ENCODE assay signal across 22 cellular contexts in the genomic region with DNA sequence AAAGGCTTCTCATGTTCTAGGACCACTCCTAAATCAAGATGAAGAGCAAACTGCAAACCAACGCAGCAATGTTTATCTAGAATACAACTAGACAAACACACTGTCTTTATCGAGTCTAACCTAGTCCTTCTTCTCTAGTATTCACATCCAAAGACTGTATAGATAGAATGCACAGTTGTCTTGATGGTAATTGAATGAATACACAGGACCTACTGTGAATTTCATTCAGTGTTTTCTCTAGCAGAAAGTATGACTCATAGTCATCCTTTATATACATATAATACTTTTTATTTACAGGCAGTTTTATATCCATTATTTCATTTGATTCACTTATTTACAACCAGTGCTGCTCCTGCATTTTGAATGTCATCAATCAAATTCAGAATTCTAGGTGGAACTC.
A peak's percentile ranks its signal among the peaks of the same experiment; 100 is the strongest.
DNase-seq lines count a peak whose midpoint lies in the region; ATAC-seq, FAIRE-seq and TF ChIP-seq lines count a peak whose summit lies in the region.
"Had no signal": no experiment of that assay in that cellular context is flagged by ENCODE, and none has a peak within 500 bp of the region (broad histone marks: within the 10 kb centered on the region; RNA-seq: fewer than 3 reads in every experiment).

No MANE protein-coding gene starts in this region.

- DNase-seq in A549 (ENCODE audit: low read depth in 1 of 2, low spot score in 1 of 2) (no peak), PC-3 (no peak), foreskin melanocyte (peak; percentile 65), NCI-H524 treated with DMSO at 0.1 percent for 48 hours (lab: John Stamatoyannopoulos, UW) (no peak), heart left ventricle (no peak), GM13977 (ENCODE audit: low spot score) (no peak)
- DNase-seq: 8988T; BE2C; C1 segment of cervical spinal cord; Caco-2; CD4-positive, CD25-positive, alpha-beta regulatory T cell; CD8-positive, alpha-beta memory T cell; GDM1; H7; HFFc6 had no signal

- H4K20me1 ChIP-seq in DOHH2 (ENCODE audit: control insufficient read depth, insufficient read depth, low read depth, low read length) (no peaks in the 10 kb centered on the region), PC-3 (ENCODE audit: low read length) (no peaks in the 10 kb centered on the region)

- intact Hi-C loops in PC-3 (cut with micrococcal nuclease) = no loop called here
- intact Hi-C loops in heart left ventricle (cut with DNase I) = no loop called here

- H3K27me3 ChIP-seq in DOHH2 (ENCODE audit: control insufficient read depth, low read length) (no peaks in the 10 kb centered on the region), PC-3 (ENCODE audit: low read length) (peaks cover 13% of the 10 kb centered on the region; the same call in 1 of the 2 replicates), heart left ventricle (no peaks in the 10 kb centered on the region)
- H3K27me3 ChIP-seq: BE2C had no signal

- H3K9ac ChIP-seq in PC-3 (ENCODE audit: low read length) = no peak overlapping the region

- no peak for TF ChIP-seq CTCF in A549 (IDR thresholded peaks at IDR 0.05)
- no peak for TF ChIP-seq CTCF in DOHH2 (IDR thresholded peaks at IDR 0.05; ENCODE audit: low read depth, low read length, poor library complexity, severe bottlenecking)
- TF ChIP-seq CTCF in PC-3 (conservative IDR thresholded peaks at IDR 0.05; ENCODE audit: low read depth, low read length) = no peak
- no peak for TF ChIP-seq CTCF in heart left ventricle (IDR thresholded peaks at IDR 0.05)
- no peak for TF ChIP-seq CTCF in GM13977 (IDR thresholded peaks at IDR 0.05; ENCODE audit: extremely low read depth, insufficient read depth, missing control alignments)

- CTCF ChIA-PET in A549 (lab: Yijun Ruan, JAX) = no interaction called here
- CTCF ChIA-PET in PC-3 (lab: Charles Lee) = no interaction called here

- in situ Hi-C loops in GM13977 (cut with MboI; ENCODE audit: low pct_unique_long_range_greater_than_20kb, low sequenced_read_pairs, unreplicated experiment) = no loop called here

- H3K9me3 ChIP-seq in A549 = no peaks in the 10 kb centered on the region
- no peaks in the 10 kb centered on the region for H3K9me3 ChIP-seq in DOHH2 (ENCODE audit: control insufficient read depth, insufficient read depth, low read length)
- H3K9me3 ChIP-seq in PC-3 (ENCODE audit: low read length) = no peaks in the 10 kb centered on the region
- peaks cover 0 to 6% (median 0%) of the 10 kb centered on the region in 12 donors for H3K9me3 ChIP-seq in heart left ventricle
- H3K9me3 ChIP-seq: BE2C had no signal

- H3K4me3 ChIP-seq in A549 (no peak overlapping the region), DOHH2 (ENCODE audit: low read length) (peak overlapping the region; percentile 21), PC-3 (ENCODE audit: low read length) (no peak overlapping the region), heart left ventricle (no peak overlapping the region)
- H3K4me3 ChIP-seq: GM23338 had no signal

- BruUV-seq in PC-3 (replicated peaks; lab: Mats Ljungman, UMichigan) = no TSS peak

- H3K27ac ChIP-seq in A549 (no peak overlapping the region), DOHH2 (ENCODE audit: low read depth, low read length) (peak overlapping the region; percentile 30), PC-3 (ENCODE audit: low read length) (no peak overlapping the region), heart left ventricle (no peak overlapping the region)

- FAIRE-seq in A549 (lab: Jason Lieb, UNC) = no peak
- FAIRE-seq: D721Med, GM12892, HepG2 had no signal

- no peak for TF ChIP-seq EP300 in A549 (IDR thresholded peaks at IDR 0.05)

- H3K4me1 ChIP-seq in A549 (no peaks in the 10 kb centered on the region), DOHH2 (ENCODE audit: control insufficient read depth, low read length) (peaks cover 57% of the 10 kb centered on the region), PC-3 (ENCODE audit: insufficient read depth, low read length) (no peaks in the 10 kb centered on the region), heart left ventricle (no peaks in the 10 kb centered on the region)
- H3K4me1 ChIP-seq: BE2C had no signal

- TF ChIP-seq POLR2A in A549 (IDR thresholded peaks at IDR 0.05; ENCODE audit: low read length) (no peak), heart left ventricle (IDR thresholded peaks at IDR 0.05) (no peak)

- WGBS in A549 (ENCODE audit: missing lambda C conversion rate) = 0% methylated on average over 2 of the region's 2 CpGs
- 46 to 93% (median 82%) methylated on average over 2 of the region's 2 CpGs for WGBS in heart left ventricle, 4 donors

- ATAC-seq in A549 (no peak), PC-3 (peak; percentile 60), heart left ventricle (no peak), HG02973 (IDR thresholded peaks at IDR 0.05; ENCODE audit: unreplicated experiment) (no peak)
- ATAC-seq: GM23338, HCT116, HepG2 had no signal

- H3K36me3 ChIP-seq in DOHH2 (ENCODE audit: control insufficient read depth, low read length) (no peaks in the 10 kb centered on the region), PC-3 (ENCODE audit: low read depth, low read length) (no peaks in the 10 kb centered on the region), heart left ventricle (no peaks in the 10 kb centered on the region)
- H3K36me3 ChIP-seq: BE2C had no signal

- H3K9me2 ChIP-seq in DOHH2 (replicated peaks; ENCODE audit: control insufficient read depth, low read length) = no peaks in the 10 kb centered on the region
- H3K9me2 ChIP-seq in PC-3 (replicated peaks; ENCODE audit: low read length) = no peaks in the 10 kb centered on the region

- no peak overlapping the region for H2AFZ ChIP-seq in PC-3 (ENCODE audit: low read length)
- H2AFZ ChIP-seq: GM23338 had no signal

- H3K79me2 ChIP-seq in DOHH2 (ENCODE audit: control insufficient read depth, low read length) = no peaks in the 10 kb centered on the region
- H3K79me2 ChIP-seq in PC-3 (ENCODE audit: low read length) = no peaks in the 10 kb centered on the region

- H3F3A ChIP-seq in DOHH2 (ENCODE audit: control insufficient read depth, insufficient read depth) = 0 out of 2 replicates have a peak, but pooled peaks cover 3% of the 10 kb centered on the region
- H3F3A ChIP-seq in PC-3 (ENCODE audit: low read length, unreplicated experiment) = no peaks in the 10 kb centered on the region

- POLR2A ChIA-PET in A549 (lab: Yijun Ruan, JAX) = no interaction called here
- POLR2A ChIA-PET in PC-3 (lab: Charles Lee; ENCODE audit: unreplicated experiment) = no interaction called here

- H3K4me2 ChIP-seq in A549 = no peak overlapping the region
- peak overlapping the region; percentile 47 for H3K4me2 ChIP-seq in DOHH2 (ENCODE audit: low read length)
- no peak overlapping the region for H3K4me2 ChIP-seq in PC-3 (ENCODE audit: low read length)
- H3K4me2 ChIP-seq: GM23338 had no signal

- no peak for TF ChIP-seq RAD21 in A549 (conservative IDR thresholded peaks at IDR 0.05 in 1 of 2, IDR thresholded peaks at IDR 0.05 in 1 of 2)

TF ChIP-seq in A549, 52 proteins besides CTCF, POLR2A, EP300 and RAD21:
- TF ChIP-seq FOSL2 (IDR thresholded peaks at IDR 0.05) = no peak
- TF ChIP-seq FOSL2 (CRISPR knock-in tag; IDR thresholded peaks at IDR 0.05) = peak; percentile 23; the same call in 1 of the 2 replicates
- no peak for TF ChIP-seq CHD2 (IDR thresholded peaks at IDR 0.05; ENCODE audit: low read length, partially characterized antibody)
TF ChIP-seq in A549: peak in this region for 1.
